Comparison of ENCODE assay signal across 1 cellular context in the genomic region with DNA sequence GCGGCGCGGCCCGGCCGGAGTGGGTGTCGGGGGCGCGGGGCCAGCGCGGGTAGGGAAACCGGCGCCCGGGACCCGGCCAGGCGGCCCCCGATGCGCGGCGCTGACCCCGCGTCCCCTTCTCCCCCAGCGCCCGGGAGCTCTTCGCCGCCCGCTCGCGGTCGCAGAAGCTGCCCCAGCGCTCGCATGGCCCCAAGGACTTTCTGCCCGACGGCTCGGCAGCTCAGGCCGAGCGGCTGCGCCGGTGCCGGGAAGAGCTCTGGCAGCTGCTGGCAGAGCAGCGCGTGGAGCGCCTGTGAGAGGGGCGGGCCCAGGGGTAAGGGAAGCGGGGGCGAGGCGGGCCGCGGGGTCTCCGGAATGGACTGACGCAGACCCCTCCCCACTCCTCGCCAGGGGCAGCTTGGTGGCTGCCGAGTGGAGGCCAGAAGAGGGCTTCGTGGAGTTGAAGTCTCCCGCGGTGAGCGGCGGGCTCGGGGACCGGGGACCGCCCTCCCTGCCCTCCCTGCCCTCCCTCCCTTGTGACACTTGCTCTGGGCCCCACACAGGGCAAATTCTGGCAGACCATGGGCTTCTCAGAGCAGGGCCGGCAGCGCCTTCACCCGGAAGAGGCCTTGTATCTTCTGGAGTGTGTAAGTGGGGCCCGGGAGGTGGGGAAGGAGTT.
A peak's percentile ranks its signal among the peaks of the same experiment; 100 is the strongest.
TF ChIP-seq lines count a peak whose summit lies in the region.

No MANE protein-coding gene starts in this region.

TF ChIP-seq in HEK293, 187 proteins besides CTCF, POLR2A, EP300 and RAD21 (continued from another document):
- TF ChIP-seq, protein P1, sequence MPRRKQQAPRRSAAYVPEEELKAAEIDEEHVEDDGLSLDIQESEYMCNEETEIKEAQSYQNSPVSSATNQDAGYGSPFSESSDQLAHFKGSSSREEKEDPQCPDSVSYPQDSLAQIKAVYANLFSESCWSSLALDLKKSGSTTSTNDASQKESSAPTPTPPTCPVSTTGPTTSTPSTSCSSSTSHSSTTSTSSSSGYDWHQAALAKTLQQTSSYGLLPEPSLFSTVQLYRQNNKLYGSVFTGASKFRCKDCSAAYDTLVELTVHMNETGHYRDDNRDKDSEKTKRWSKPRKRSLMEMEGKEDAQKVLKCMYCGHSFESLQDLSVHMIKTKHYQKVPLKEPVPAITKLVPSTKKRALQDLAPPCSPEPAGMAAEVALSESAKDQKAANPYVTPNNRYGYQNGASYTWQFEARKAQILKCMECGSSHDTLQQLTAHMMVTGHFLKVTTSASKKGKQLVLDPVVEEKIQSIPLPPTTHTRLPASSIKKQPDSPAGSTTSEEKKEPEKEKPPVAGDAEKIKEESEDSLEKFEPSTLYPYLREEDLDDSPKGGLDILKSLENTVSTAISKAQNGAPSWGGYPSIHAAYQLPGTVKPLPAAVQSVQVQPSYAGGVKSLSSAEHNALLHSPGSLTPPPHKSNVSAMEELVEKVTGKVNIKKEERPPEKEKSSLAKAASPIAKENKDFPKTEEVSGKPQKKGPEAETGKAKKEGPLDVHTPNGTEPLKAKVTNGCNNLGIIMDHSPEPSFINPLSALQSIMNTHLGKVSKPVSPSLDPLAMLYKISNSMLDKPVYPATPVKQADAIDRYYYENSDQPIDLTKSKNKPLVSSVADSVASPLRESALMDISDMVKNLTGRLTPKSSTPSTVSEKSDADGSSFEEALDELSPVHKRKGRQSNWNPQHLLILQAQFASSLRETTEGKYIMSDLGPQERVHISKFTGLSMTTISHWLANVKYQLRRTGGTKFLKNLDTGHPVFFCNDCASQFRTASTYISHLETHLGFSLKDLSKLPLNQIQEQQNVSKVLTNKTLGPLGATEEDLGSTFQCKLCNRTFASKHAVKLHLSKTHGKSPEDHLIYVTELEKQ (tag by site-specific recombination; IDR thresholded peaks at IDR 0.05; ENCODE audit: borderline replicate concordance), result no peak
- TF ChIP-seq ZXDB (tag by site-specific recombination; IDR thresholded peaks at IDR 0.05) (peak; percentile 41; the same call in 1 of the 2 replicates), ZNF624 (tag by site-specific recombination; IDR thresholded peaks at IDR 0.05) (no peak), KLF9 (tag by site-specific recombination; IDR thresholded peaks at IDR 0.05; ENCODE audit: low read depth) (peak; percentile 62), ZBTB48 (tag by site-specific recombination; IDR thresholded peaks at IDR 0.05) (peak; percentile 81), SP3 (tag by site-specific recombination; IDR thresholded peaks at IDR 0.05) (peak; percentile 46), ZFP69B (tag by site-specific recombination; IDR thresholded peaks at IDR 0.05) (peak; percentile 96), ZNF776 (tag by site-specific recombination; IDR thresholded peaks at IDR 0.05; ENCODE audit: borderline replicate concordance) (no peak), ZNF677 (tag by site-specific recombination; IDR thresholded peaks at IDR 0.05) (no peak; the same call in 1 of the 2 replicates), ZNF341 (tag by site-specific recombination; IDR thresholded peaks at IDR 0.05; ENCODE audit: low read depth) (peak; percentile 18), ZBTB7A (tag by site-specific recombination; IDR thresholded peaks at IDR 0.05; ENCODE audit: low read depth) (0 out of 2 replicates have a peak, but pooled peaks have one; percentile 53), SP7 (tag by site-specific recombination; IDR thresholded peaks at IDR 0.05) (0 out of 2 replicates have a peak, but pooled peaks have one; percentile 26), ZBTB20 (tag by site-specific recombination; IDR thresholded peaks at IDR 0.05) (peak; percentile 88), ZNF777 (tag by site-specific recombination; IDR thresholded peaks at IDR 0.05; ENCODE audit: borderline replicate concordance) (peak; percentile 69; the same call in 1 of the 2 replicates), ZBTB8A (tag by site-specific recombination; IDR thresholded peaks at IDR 0.05) (peak; percentile 22), ZFP37 (tag by site-specific recombination; IDR thresholded peaks at IDR 0.05) (0 out of 2 replicates have a peak, but pooled peaks have one; percentile 23), FEZF1 (tag by site-specific recombination; IDR thresholded peaks at IDR 0.05) (no peak), ZFHX2 (tag by site-specific recombination; conservative IDR thresholded peaks at IDR 0.05) (peak; percentile 49), SP2 (tag by site-specific recombination; IDR thresholded peaks at IDR 0.05) (peak; percentile 43), ZNF266 (tag by site-specific recombination; IDR thresholded peaks at IDR 0.05; ENCODE audit: low read depth) (no peak), GLI4 (tag by site-specific recombination; IDR thresholded peaks at IDR 0.05) (no peak), GLIS1 (tag by site-specific recombination; IDR thresholded peaks at IDR 0.05) (peak; percentile 55; the same call in 1 of the 2 replicates), ZNF768 (tag by site-specific recombination; IDR thresholded peaks at IDR 0.05) (no peak), EGR2 (tag by site-specific recombination; IDR thresholded peaks at IDR 0.05; ENCODE audit: low read depth) (peak; percentile 34; the same call in 1 of the 2 replicates), ZNF302 (tag by site-specific recombination; IDR thresholded peaks at IDR 0.05; ENCODE audit: low read depth) (no peak), KLF16 (tag by site-specific recombination; IDR thresholded peaks at IDR 0.05) (peak; percentile 77; the same call in 1 of the 2 replicates), ZNF76 (tag by site-specific recombination; IDR thresholded peaks at IDR 0.05; ENCODE audit: borderline replicate concordance, low read depth) (no peak), KLF1 (tag by site-specific recombination; IDR thresholded peaks at IDR 0.05) (0 out of 2 replicates have a peak, but pooled peaks have one; percentile 19), ZNF660 (tag by site-specific recombination; IDR thresholded peaks at IDR 0.05) (peak; percentile 19; the same call in 1 of the 2 replicates), ZNF146 (tag by site-specific recombination; IDR thresholded peaks at IDR 0.05) (peak; percentile 3; the same call in 1 of the 2 replicates), ZNF335 (tag by site-specific recombination; conservative IDR thresholded peaks at IDR 0.05) (peak; percentile 93), ZBTB17 (tag by site-specific recombination; IDR thresholded peaks at IDR 0.05) (peak; percentile 10; the same call in 1 of the 2 replicates), ZEB2 (tag by site-specific recombination; IDR thresholded peaks at IDR 0.05) (0 out of 2 replicates have a peak, but pooled peaks have one; percentile 22), ZNF621 (tag by site-specific recombination; IDR thresholded peaks at IDR 0.05) (no peak)
- TF ChIP-seq, protein P2, sequence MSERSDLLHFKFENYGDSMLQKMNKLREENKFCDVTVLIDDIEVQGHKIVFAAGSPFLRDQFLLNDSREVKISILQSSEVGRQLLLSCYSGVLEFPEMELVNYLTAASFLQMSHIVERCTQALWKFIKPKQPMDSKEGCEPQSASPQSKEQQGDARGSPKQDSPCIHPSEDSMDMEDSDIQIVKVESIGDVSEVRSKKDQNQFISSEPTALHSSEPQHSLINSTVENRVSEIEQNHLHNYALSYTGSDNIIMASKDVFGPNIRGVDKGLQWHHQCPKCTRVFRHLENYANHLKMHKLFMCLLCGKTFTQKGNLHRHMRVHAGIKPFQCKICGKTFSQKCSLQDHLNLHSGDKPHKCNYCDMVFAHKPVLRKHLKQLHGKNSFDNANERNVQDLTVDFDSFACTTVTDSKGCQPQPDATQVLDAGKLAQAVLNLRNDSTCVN (tag by site-specific recombination; optimal IDR thresholded peaks at IDR 0.05), result peak; percentile 44
- TF ChIP-seq, protein P3, sequence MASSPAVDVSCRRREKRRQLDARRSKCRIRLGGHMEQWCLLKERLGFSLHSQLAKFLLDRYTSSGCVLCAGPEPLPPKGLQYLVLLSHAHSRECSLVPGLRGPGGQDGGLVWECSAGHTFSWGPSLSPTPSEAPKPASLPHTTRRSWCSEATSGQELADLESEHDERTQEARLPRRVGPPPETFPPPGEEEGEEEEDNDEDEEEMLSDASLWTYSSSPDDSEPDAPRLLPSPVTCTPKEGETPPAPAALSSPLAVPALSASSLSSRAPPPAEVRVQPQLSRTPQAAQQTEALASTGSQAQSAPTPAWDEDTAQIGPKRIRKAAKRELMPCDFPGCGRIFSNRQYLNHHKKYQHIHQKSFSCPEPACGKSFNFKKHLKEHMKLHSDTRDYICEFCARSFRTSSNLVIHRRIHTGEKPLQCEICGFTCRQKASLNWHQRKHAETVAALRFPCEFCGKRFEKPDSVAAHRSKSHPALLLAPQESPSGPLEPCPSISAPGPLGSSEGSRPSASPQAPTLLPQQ (tag by site-specific recombination; IDR thresholded peaks at IDR 0.05), result peak; percentile 97
- TF ChIP-seq, protein P4, sequence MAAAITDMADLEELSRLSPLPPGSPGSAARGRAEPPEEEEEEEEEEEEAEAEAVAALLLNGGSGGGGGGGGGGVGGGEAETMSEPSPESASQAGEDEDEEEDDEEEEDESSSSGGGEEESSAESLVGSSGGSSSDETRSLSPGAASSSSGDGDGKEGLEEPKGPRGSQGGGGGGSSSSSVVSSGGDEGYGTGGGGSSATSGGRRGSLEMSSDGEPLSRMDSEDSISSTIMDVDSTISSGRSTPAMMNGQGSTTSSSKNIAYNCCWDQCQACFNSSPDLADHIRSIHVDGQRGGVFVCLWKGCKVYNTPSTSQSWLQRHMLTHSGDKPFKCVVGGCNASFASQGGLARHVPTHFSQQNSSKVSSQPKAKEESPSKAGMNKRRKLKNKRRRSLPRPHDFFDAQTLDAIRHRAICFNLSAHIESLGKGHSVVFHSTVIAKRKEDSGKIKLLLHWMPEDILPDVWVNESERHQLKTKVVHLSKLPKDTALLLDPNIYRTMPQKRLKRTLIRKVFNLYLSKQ (tag by site-specific recombination; IDR thresholded peaks at IDR 0.05; ENCODE audit: borderline replicate concordance), result no peak
- TF ChIP-seq, protein P5, sequence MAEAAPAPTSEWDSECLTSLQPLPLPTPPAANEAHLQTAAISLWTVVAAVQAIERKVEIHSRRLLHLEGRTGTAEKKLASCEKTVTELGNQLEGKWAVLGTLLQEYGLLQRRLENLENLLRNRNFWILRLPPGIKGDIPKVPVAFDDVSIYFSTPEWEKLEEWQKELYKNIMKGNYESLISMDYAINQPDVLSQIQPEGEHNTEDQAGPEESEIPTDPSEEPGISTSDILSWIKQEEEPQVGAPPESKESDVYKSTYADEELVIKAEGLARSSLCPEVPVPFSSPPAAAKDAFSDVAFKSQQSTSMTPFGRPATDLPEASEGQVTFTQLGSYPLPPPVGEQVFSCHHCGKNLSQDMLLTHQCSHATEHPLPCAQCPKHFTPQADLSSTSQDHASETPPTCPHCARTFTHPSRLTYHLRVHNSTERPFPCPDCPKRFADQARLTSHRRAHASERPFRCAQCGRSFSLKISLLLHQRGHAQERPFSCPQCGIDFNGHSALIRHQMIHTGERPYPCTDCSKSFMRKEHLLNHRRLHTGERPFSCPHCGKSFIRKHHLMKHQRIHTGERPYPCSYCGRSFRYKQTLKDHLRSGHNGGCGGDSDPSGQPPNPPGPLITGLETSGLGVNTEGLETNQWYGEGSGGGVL (tag by site-specific recombination; IDR thresholded peaks at IDR 0.05), result peak; percentile 57
- TF ChIP-seq, protein P6, sequence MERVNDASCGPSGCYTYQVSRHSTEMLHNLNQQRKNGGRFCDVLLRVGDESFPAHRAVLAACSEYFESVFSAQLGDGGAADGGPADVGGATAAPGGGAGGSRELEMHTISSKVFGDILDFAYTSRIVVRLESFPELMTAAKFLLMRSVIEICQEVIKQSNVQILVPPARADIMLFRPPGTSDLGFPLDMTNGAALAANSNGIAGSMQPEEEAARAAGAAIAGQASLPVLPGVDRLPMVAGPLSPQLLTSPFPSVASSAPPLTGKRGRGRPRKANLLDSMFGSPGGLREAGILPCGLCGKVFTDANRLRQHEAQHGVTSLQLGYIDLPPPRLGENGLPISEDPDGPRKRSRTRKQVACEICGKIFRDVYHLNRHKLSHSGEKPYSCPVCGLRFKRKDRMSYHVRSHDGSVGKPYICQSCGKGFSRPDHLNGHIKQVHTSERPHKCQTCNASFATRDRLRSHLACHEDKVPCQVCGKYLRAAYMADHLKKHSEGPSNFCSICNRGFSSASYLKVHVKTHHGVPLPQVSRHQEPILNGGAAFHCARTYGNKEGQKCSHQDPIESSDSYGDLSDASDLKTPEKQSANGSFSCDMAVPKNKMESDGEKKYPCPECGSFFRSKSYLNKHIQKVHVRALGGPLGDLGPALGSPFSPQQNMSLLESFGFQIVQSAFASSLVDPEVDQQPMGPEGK (tag by site-specific recombination; IDR thresholded peaks at IDR 0.05), result peak; percentile 61
- TF ChIP-seq, protein P7, sequence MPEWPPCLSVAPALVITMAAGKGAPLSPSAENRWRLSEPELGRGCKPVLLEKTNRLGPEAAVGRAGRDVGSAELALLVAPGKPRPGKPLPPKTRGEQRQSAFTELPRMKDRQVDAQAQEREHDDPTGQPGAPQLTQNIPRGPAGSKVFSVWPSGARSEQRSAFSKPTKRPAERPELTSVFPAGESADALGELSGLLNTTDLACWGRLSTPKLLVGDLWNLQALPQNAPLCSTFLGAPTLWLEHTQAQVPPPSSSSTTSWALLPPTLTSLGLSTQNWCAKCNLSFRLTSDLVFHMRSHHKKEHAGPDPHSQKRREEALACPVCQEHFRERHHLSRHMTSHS (tag by site-specific recombination; IDR thresholded peaks at IDR 0.05), result no peak
- TF ChIP-seq, protein P8, sequence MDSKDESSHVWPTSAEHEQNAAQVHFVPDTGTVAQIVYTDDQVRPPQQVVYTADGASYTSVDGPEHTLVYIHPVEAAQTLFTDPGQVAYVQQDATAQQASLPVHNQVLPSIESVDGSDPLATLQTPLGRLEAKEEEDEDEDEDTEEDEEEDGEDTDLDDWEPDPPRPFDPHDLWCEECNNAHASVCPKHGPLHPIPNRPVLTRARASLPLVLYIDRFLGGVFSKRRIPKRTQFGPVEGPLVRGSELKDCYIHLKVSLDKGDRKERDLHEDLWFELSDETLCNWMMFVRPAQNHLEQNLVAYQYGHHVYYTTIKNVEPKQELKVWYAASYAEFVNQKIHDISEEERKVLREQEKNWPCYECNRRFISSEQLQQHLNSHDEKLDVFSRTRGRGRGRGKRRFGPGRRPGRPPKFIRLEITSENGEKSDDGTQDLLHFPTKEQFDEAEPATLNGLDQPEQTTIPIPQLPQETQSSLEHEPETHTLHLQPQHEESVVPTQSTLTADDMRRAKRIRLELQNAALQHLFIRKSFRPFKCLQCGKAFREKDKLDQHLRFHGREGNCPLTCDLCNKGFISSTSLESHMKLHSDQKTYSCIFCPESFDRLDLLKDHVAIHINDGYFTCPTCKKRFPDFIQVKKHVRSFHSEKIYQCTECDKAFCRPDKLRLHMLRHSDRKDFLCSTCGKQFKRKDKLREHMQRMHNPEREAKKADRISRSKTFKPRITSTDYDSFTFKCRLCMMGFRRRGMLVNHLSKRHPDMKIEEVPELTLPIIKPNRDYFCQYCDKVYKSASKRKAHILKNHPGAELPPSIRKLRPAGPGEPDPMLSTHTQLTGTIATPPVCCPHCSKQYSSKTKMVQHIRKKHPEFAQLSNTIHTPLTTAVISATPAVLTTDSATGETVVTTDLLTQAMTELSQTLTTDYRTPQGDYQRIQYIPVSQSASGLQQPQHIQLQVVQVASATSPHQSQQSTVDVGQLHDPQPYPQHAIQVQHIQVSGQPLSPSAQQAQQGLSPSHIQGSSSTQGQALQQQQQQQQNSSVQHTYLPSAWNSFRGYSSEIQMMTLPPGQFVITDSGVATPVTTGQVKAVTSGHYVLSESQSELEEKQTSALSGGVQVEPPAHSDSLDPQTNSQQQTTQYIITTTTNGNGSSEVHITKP (tag by site-specific recombination; IDR thresholded peaks at IDR 0.05), result peak; percentile 49; the same call in 1 of the 2 replicates
